8 cellular contexts compared by ENCODE assay signal in the genomic region with DNA sequence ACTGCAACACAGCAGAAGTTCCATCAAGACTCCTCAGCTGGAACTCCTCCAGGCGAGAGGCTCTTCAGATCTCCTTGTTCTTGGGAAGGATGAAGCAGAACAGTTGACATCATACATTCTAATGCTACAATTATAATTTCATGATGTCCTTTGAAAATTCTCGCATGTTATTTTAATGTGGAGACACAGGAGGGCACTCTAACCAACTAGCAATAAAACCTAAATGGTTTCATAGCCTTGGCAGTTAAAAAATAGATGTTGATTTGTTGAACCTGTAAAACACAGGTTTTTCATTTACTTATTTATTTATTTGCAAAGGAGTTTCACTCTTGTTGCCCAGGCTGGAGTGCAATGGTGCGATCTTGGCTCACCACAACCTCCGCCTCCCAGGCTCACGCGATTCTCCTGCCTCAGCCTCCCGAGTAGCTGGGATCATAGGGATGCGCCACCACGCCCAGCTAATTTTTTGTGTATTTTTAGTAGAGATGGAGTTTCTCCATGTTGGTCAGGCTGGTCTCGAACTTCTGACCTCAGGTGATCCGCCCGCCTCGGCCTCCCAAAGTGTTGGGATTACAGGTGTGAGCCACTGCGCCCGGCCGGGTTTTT. TPM values are rescaled to one million over a fixed set of nuclear protein-coding genes. Genes with fewer than 3 reads are reported as not detected.
A peak's percentile ranks its signal among the peaks of the same experiment; 100 is the strongest.
DNase-seq lines count a peak whose midpoint lies in the region; ATAC-seq, FAIRE-seq and TF ChIP-seq lines count a peak whose summit lies in the region.
"Not testable (repeated sequence)": the region's sequence is repeated elsewhere in the genome, so short reads cannot be mapped to it uniquely, and the experiment has no call there.

No MANE protein-coding gene starts in this region.

- not testable (repeated sequence) for H3K9me3 ChIP-seq in breast epithelium, uterus

- not testable (repeated sequence) for H3K36me3 ChIP-seq in breast epithelium, uterus

- peak in 2 of 3 donors; percentile 37 to 42 for TF ChIP-seq CTCF in breast epithelium (IDR thresholded peaks at IDR 0.05)
- TF ChIP-seq CTCF in natural killer cell (IDR thresholded peaks at IDR 0.05): peak; percentile 36
- peak in 3 of 4 experiments; percentile 25 to 55 (median 36) for TF ChIP-seq CTCF in uterus (IDR thresholded peaks at IDR 0.05)

- not testable (repeated sequence) for H3K4me3 Mint-ChIP-seq in natural killer cell

- ATAC-seq in natural killer cell: not testable (repeated sequence)

- peaks cover 60 to 71% of the 10 kb centered on the region in 2 donors for H3K27me3 Mint-ChIP-seq in natural killer cell (ENCODE audit: low read depth in 2 of 2)

- TF ChIP-seq POLR2A in breast epithelium (IDR thresholded peaks at IDR 0.05); uterus (IDR thresholded peaks at IDR 0.05): not testable (repeated sequence)

- not testable (repeated sequence) for H3K36me3 Mint-ChIP-seq in natural killer cell

- not testable (repeated sequence) for H3K27ac Mint-ChIP-seq in natural killer cell

- not testable (repeated sequence) for H3K9me3 Mint-ChIP-seq in natural killer cell

- H3K4me1 ChIP-seq in breast epithelium: not testable (repeated sequence)
- peaks cover 0 to 16% of the 10 kb centered on the region in 2 donors for H3K4me1 ChIP-seq in uterus

- FAIRE-seq in frontal cortex (lab: Jason Lieb, UNC): peak; percentile 70

- H3K4me3 ChIP-seq in breast epithelium, uterus: not testable (repeated sequence)

- not testable (repeated sequence) for H3K27ac ChIP-seq in breast epithelium, uterus

- H3K4me1 Mint-ChIP-seq in natural killer cell: peaks cover 24 to 34% of the 10 kb centered on the region in 2 donors

- peak; percentile 33 for DNase-seq in DMS79 (lab: John Stamatoyannopoulos, UW)
- DNase-seq in HPDE6-E6E7 (ENCODE audit: extremely low spot score): peak; percentile 48
- peak; percentile 59 for DNase-seq in NCI-H2107 treated with DMSO at 0.1 percent for 48 hours (lab: John Stamatoyannopoulos, UW; ENCODE audit: unreplicated experiment)
- peak; percentile 38 for DNase-seq in RPMI8226
- DNase-seq in breast epithelium (ENCODE audit: low spot score in 2 of 2); natural killer cell; uterus: not testable (repeated sequence)
- DNase-seq in frontal cortex (ENCODE audit: low spot score in 2 of 2): peak; percentile 46 to 55

- peaks cover 0 to 21% of the 10 kb centered on the region in 2 donors for H3K27me3 ChIP-seq in breast epithelium
- not testable (repeated sequence) for H3K27me3 ChIP-seq in uterus

- intact Hi-C loops in breast epithelium (cut with DNase I; ENCODE audit: low total_unique reads); uterus (cut with DNase I; ENCODE audit: low total_unique reads): not testable (repeated sequence)
- intact Hi-C loops in natural killer cell (cut with micrococcal nuclease): loop anchor here (1.0 kb wide), 2 partner anchors 299 to 303 kb away; no protein-coding TSS in a partner anchor

RNA-seq across cellular contexts. Expression of gene LIPG, which starts 2.4 kb away (rescaled TPM):
- total RNA-seq in breast epithelium: 1 to 10 TPM in 1 of 3 donors, under 1 TPM in 2; 0.16 to 1.6 (median 0.44) TPM
- 10.2 TPM for total RNA-seq in frontal cortex
- total RNA-seq in natural killer cell: under 1 TPM in 1 of 3 donors, not detected in 2; 0.48 TPM
- total RNA-seq in uterus: 1 to 10 TPM in 1 of 4 donors, not detected in 3; 8.0 TPM
